In the genomic region with DNA sequence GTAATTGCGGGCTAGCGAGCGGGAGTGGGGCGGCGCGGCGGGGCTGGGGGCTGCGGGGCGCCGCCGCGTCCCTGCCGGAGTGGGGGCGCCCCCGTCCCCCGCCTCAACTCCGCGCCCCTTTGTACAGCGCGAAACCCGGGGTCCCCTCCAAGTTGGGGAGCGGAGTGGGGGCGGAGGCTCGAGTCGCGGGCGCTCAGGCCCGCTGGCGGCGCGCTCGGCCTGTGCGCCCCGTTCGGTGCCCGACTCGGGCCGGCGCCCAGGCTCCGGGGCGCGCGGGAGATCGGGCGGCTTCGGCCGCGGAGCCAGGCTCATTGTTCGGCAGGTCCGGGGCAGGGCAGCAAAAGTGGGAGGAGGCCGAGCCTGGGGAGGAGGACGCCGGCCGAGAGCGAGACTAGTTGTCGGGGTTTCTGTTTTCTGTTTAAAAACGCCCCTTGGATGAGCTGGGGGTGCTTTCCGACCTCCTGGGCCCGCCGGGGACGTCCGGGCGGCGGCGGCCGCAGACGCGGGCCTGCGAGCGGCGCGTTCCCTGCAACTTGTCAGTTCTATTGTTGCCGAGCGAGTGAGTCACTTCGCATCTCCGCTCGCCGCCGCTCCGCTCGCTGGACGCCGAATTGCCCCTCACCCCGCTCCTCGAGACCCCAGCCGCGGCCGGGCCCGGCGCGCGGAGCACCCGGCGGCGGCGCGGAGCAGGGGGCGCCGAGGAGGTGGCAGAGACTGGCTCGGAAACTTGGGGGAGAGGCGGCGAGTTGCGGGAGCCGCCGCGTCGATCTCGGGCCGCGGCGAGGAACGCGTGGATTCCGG, we compare ENCODE assay signal across 7 cellular contexts. TPM values are rescaled to one million over a fixed set of nuclear protein-coding genes. Genes with fewer than 3 reads are reported as not detected.
DNase-seq lines count a peak whose midpoint lies in the region; ATAC-seq and TF ChIP-seq lines count a peak whose summit lies in the region.

No MANE protein-coding gene starts in this region.

- ATAC-seq in lower lobe of right lung, result peak; percentile 54 to 62

- peaks cover 0 to 7% of the 10 kb centered on the region in 2 experiments; a peak in 2 of 3 replicates for H3K36me3 ChIP-seq in HEK293 (ENCODE audit: control insufficient read depth in 2 of 2, insufficient read depth in 1 of 2, low read length in 2 of 2)
- H3K36me3 ChIP-seq in lower lobe of right lung, result no peaks in the 10 kb centered on the region

- peaks cover 19% of the 10 kb centered on the region for H3K36me3 Mint-ChIP-seq in activated CD4-positive, alpha-beta memory T cell treated with anti-CD3 and anti-CD28 coated beads for 36 hours

- H3K27me3 Mint-ChIP-seq in activated CD4-positive, alpha-beta memory T cell treated with anti-CD3 and anti-CD28 coated beads for 36 hours, result no peaks in the 10 kb centered on the region

- H3K4me3 ChIP-seq in HEK293 (ENCODE audit: low read depth, low read length), result peak overlapping the region; percentile 91
- peak overlapping the region; percentile 71 to 98 (median 87) for H3K4me3 ChIP-seq in dorsolateral prefrontal cortex
- peak overlapping the region; percentile 85 for H3K4me3 ChIP-seq in lower lobe of right lung

- peak overlapping the region; percentile 82 for H3K27ac Mint-ChIP-seq in activated CD4-positive, alpha-beta memory T cell treated with anti-CD3 and anti-CD28 coated beads for 36 hours

- intact Hi-C loops in activated CD4-positive, alpha-beta memory T cell treated with anti-CD3 and anti-CD28 coated beads for 36 hours (cut with micrococcal nuclease), result loop anchor here (1.0 to 5.0 kb wide), 6 partner anchors 32 to 788 kb away; a partner anchor contains a TSS
- intact Hi-C loops in dorsolateral prefrontal cortex (cut with DNase I) (loop anchor here (1.0 to 10.0 kb wide), 9 partner anchors 32 to 386 kb away; a partner anchor contains a TSS), lower lobe of right lung (cut with DNase I) (no loop called here)

- no peaks in the 10 kb centered on the region for H3K9me3 ChIP-seq in HEK293 (ENCODE audit: control insufficient read depth, insufficient read depth, low read depth, low read length)
- no peaks in the 10 kb centered on the region for H3K9me3 ChIP-seq in lower lobe of right lung

- POLR2A ChIA-PET in HEK293 (lab: Yijun Ruan, JAX), result interaction anchor here (0.5 to 2.7 kb wide), 3 partner anchors 9 to 135 kb away, joined by 3 to 29 read pairs (median 3); no protein-coding TSS in a partner anchor
- POLR2A ChIA-PET in activated CD4-positive, alpha-beta memory T cell treated with anti-CD3 and anti-CD28 coated beads for 36 hours (lab: Charles Lee), result interaction anchor here (0.6 to 3.9 kb wide), 7 partner anchors 11 to 234 kb away, joined by 3 to 28 read pairs (median 3); a partner anchor contains a TSS

- DNase-seq in GM13977 (ENCODE audit: low spot score), result peak; percentile 85
- peak; percentile 30 for DNase-seq in NCI-H1105 (lab: John Stamatoyannopoulos, UW)
- peak; percentile 72 for DNase-seq in activated CD4-positive, alpha-beta memory T cell treated with anti-CD3 and anti-CD28 coated beads for 36 hours
- peak in 4 of 10 donors; percentile 28 to 60 (median 46) for DNase-seq in dorsolateral prefrontal cortex
- peak; percentile 73 for DNase-seq in lower lobe of right lung
- DNase-seq in stimulated activated CD4-positive, alpha-beta T cell treated with anti-CD3 and anti-CD28 coated beads, TNF-alpha, amount 100 ng/mL, for 48 hours (ENCODE audit: low read depth in 3 of 3), result peak; percentile 11 to 26 (median 26)

- H3K4me1 ChIP-seq in HEK293 (ENCODE audit: control insufficient read depth, insufficient read depth, low read length) (peaks cover 12% of the 10 kb centered on the region), lower lobe of right lung (peaks cover 46% of the 10 kb centered on the region)

- TF ChIP-seq CTCF in GM13977 (IDR thresholded peaks at IDR 0.05; ENCODE audit: extremely low read depth, insufficient read depth, missing control alignments) (no peak), HEK293 (tag by site-specific recombination; IDR thresholded peaks at IDR 0.05) (no peak), dorsolateral prefrontal cortex (IDR thresholded peaks at IDR 0.05 in 54 of 56, conservative IDR thresholded peaks at IDR 0.05 in 2 of 56; ENCODE audit: low read depth in 1 of 56, partially characterized antibody in 56 of 56) (peak in 2 of 56 donors; percentile 0 to 2), lower lobe of right lung (IDR thresholded peaks at IDR 0.05) (no peak)

- peak overlapping the region; percentile 81 for H3K4me3 Mint-ChIP-seq in activated CD4-positive, alpha-beta memory T cell treated with anti-CD3 and anti-CD28 coated beads for 36 hours

- H3K9me3 Mint-ChIP-seq in activated CD4-positive, alpha-beta memory T cell treated with anti-CD3 and anti-CD28 coated beads for 36 hours, result no peaks in the 10 kb centered on the region

- in situ Hi-C loops in GM13977 (cut with MboI; ENCODE audit: low pct_unique_long_range_greater_than_20kb, low sequenced_read_pairs, unreplicated experiment), result no loop called here

- CTCF ChIA-PET in HEK293 (lab: Yijun Ruan, JAX), result interaction anchor here (1.4 to 1.5 kb wide), 2 partner anchors 13 kb away, joined by 3 read pairs; no protein-coding TSS in a partner anchor
- CTCF ChIA-PET in activated CD4-positive, alpha-beta memory T cell treated with anti-CD3 and anti-CD28 coated beads for 36 hours (lab: Charles Lee), result interaction anchor here (0.7 to 1.8 kb wide), 12 partner anchors 8 to 422 kb away, joined by 3 to 9 read pairs (median 4); no protein-coding TSS in a partner anchor

- H3K27ac ChIP-seq in HEK293 (ENCODE audit: extremely low read depth, low read depth, low read length), result peak overlapping the region; percentile 88
- peak overlapping the region; percentile 83 to 99 (median 97) for H3K27ac ChIP-seq in dorsolateral prefrontal cortex
- peak overlapping the region; percentile 95 for H3K27ac ChIP-seq in lower lobe of right lung

- no peaks in the 10 kb centered on the region for H3K27me3 ChIP-seq in dorsolateral prefrontal cortex
- H3K27me3 ChIP-seq in lower lobe of right lung (ENCODE audit: low read depth), result no peaks in the 10 kb centered on the region

- peaks cover 35% of the 10 kb centered on the region for H3K4me1 Mint-ChIP-seq in activated CD4-positive, alpha-beta memory T cell treated with anti-CD3 and anti-CD28 coated beads for 36 hours (ENCODE audit: low read depth)

TF ChIP-seq in HEK293, 187 proteins besides CTCF, POLR2A, EP300 and RAD21:
- 0 out of 2 replicates have a peak, but pooled peaks have one; percentile 22 for TF ChIP-seq ZNF660 (tag by site-specific recombination; IDR thresholded peaks at IDR 0.05)
- TF ChIP-seq KLF9 (tag by site-specific recombination; IDR thresholded peaks at IDR 0.05; ENCODE audit: low read depth), result no peak
- TF ChIP-seq, protein P1, sequence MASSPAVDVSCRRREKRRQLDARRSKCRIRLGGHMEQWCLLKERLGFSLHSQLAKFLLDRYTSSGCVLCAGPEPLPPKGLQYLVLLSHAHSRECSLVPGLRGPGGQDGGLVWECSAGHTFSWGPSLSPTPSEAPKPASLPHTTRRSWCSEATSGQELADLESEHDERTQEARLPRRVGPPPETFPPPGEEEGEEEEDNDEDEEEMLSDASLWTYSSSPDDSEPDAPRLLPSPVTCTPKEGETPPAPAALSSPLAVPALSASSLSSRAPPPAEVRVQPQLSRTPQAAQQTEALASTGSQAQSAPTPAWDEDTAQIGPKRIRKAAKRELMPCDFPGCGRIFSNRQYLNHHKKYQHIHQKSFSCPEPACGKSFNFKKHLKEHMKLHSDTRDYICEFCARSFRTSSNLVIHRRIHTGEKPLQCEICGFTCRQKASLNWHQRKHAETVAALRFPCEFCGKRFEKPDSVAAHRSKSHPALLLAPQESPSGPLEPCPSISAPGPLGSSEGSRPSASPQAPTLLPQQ (tag by site-specific recombination; IDR thresholded peaks at IDR 0.05), result 0 out of 2 replicates have a peak, but pooled peaks have one; percentile 8
- TF ChIP-seq, protein P2, sequence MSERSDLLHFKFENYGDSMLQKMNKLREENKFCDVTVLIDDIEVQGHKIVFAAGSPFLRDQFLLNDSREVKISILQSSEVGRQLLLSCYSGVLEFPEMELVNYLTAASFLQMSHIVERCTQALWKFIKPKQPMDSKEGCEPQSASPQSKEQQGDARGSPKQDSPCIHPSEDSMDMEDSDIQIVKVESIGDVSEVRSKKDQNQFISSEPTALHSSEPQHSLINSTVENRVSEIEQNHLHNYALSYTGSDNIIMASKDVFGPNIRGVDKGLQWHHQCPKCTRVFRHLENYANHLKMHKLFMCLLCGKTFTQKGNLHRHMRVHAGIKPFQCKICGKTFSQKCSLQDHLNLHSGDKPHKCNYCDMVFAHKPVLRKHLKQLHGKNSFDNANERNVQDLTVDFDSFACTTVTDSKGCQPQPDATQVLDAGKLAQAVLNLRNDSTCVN (tag by site-specific recombination; optimal IDR thresholded peaks at IDR 0.05), result peak; percentile 68
- no peak for TF ChIP-seq ZNF658 (tag by site-specific recombination; IDR thresholded peaks at IDR 0.05)
- TF ChIP-seq ZBTB17 (tag by site-specific recombination; IDR thresholded peaks at IDR 0.05), result no peak
- peak; percentile 58 for TF ChIP-seq ZNF341 (tag by site-specific recombination; IDR thresholded peaks at IDR 0.05; ENCODE audit: low read depth)
TF ChIP-seq in HEK293: peak in this region for 4.

RNA-seq across cellular contexts. Expression of a gene that starts 0.7 kb away (rescaled TPM):
- total RNA-seq in activated CD4-positive, alpha-beta memory T cell treated with anti-CD3 and anti-CD28 coated beads for 36 hours, result 10 to 100 TPM; 63.7 to 64.6 TPM
- total RNA-seq in dorsolateral prefrontal cortex, result 100 to 1,000 TPM in 76 of 120 experiments, 10 to 100 TPM in 44; 63.4 to 217 (median 109) TPM
- total RNA-seq in lower lobe of right lung, result 93.0 TPM
